29 cellular contexts compared by ENCODE assay signal in the genomic region with DNA sequence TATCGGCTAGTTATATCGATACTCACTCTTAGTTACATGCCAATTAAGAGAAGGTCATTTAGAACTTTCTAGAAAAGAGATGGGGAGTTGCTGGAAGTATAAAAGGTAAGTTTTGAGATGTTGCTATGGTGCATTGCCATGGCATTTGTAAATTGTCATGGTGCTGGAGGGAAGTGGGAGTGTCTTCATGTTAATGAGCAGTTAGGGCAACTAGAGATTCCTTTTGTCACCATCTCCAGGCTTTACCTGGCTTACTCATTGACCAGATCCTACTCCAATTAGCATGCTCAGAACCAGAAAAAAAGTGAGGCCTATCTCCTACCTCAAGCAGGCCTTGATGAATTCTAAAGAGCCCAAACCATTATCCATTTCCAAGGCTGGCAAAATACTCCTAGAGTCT.
"Had no signal": no experiment of that assay in that cellular context is flagged by ENCODE, and none has a peak within 500 bp of the region (broad histone marks: within the 10 kb centered on the region; RNA-seq: fewer than 3 reads in every experiment).

No MANE protein-coding gene starts in this region.

- H3K36me3 Mint-ChIP-seq: immature natural killer cell; memory B cell; mesothelial cell of epicardium; naive thymus-derived CD4-positive, alpha-beta T cell; neural progenitor cell; stimulated activated memory B cell treated with anti-CD40 and anti-IgM and Interleukin-4, amounts not matched to agents 10 μg/mL and 1 μg/mL and 100 μg/mL, for 72 hours had no signal

- H3K9ac ChIP-seq: neural progenitor cell had no signal

- FAIRE-seq: endometrium had no signal

- ATAC-seq: effector memory CD8-positive, alpha-beta T cell; heart right ventricle; left ventricle myocardium superior; lower lobe of right lung; naive thymus-derived CD4-positive, alpha-beta T cell; right cardiac atrium; stimulated activated memory B cell treated with anti-CD40 and anti-IgM and Interleukin-4, amounts not matched to agents 10 μg/mL and 1 μg/mL and 100 μg/mL, for 72 hours; upper lobe of right lung had no signal

- H3K4me1 ChIP-seq: esophagus squamous epithelium, lower lobe of right lung, neural progenitor cell, prostate gland, sigmoid colon, tibial nerve, upper lobe of right lung, uterus had no signal

- H3K27me3 Mint-ChIP-seq: effector memory CD8-positive, alpha-beta T cell; memory B cell; naive thymus-derived CD4-positive, alpha-beta T cell; stimulated activated memory B cell treated with anti-CD40 and anti-IgM and Interleukin-4, amounts not matched to agents 10 μg/mL and 1 μg/mL and 100 μg/mL, for 72 hours; stimulated activated naive CD8-positive, alpha-beta T cell treated with anti-CD3 and anti-CD28 coated beads, Interleukin-15, Interleukin-2, amounts not matched to agents 100 ng/mL and 50 ng/mL, for 24 hours had no signal

- H3K9me3 Mint-ChIP-seq: memory B cell; mesothelial cell of epicardium; nephron; neural progenitor cell; stimulated activated memory B cell treated with anti-CD40 and anti-IgM and Interleukin-4, amounts not matched to agents 10 μg/mL and 1 μg/mL and 100 μg/mL, for 72 hours; stimulated activated naive CD8-positive, alpha-beta T cell treated with anti-CD3 and anti-CD28 coated beads, Interleukin-15, Interleukin-2, amounts not matched to agents 100 ng/mL and 50 ng/mL, for 24 hours had no signal

- H3K27me3 ChIP-seq: esophagus squamous epithelium, heart right ventricle, neural progenitor cell, sigmoid colon, tibial nerve, upper lobe of right lung, uterus had no signal

- H3K27ac Mint-ChIP-seq: effector memory CD8-positive, alpha-beta T cell; immature natural killer cell; memory B cell; mesothelial cell of epicardium; naive thymus-derived CD4-positive, alpha-beta T cell; nephron; neural progenitor cell; stimulated activated memory B cell treated with anti-CD40 and anti-IgM and Interleukin-4, amounts not matched to agents 10 μg/mL and 1 μg/mL and 100 μg/mL, for 72 hours; stimulated activated naive CD8-positive, alpha-beta T cell treated with anti-CD3 and anti-CD28 coated beads, Interleukin-15, Interleukin-2, amounts not matched to agents 100 ng/mL and 50 ng/mL, for 24 hours had no signal

- H3K4me3 ChIP-seq: esophagus squamous epithelium, heart right ventricle, lower lobe of right lung, neural progenitor cell, prostate gland, sigmoid colon, thoracic aorta, tibial nerve, upper lobe of right lung, uterus had no signal

- DNase-seq: cortex of kidney; effector memory CD8-positive, alpha-beta T cell; erythroblast; esophagus squamous epithelium; foreskin melanocyte; glutamatergic neuron; heart right ventricle; hippocampal formation; immature natural killer cell; islet precursor cell; kidney glomerular epithelial cell; left ventricle myocardium superior; lower lobe of right lung; naive thymus-derived CD4-positive, alpha-beta T cell; right cardiac atrium; sigmoid colon; stimulated activated CD4-positive, alpha-beta T cell treated with anti-CD3 and anti-CD28 coated beads, Interleukin-4, amount 100 ng/mL, for 4 hours; upper lobe of right lung; uterus had no signal

- H3K4me3 Mint-ChIP-seq: effector memory CD8-positive, alpha-beta T cell; immature natural killer cell; memory B cell; mesothelial cell of epicardium; naive thymus-derived CD4-positive, alpha-beta T cell; nephron; neural progenitor cell; stimulated activated memory B cell treated with anti-CD40 and anti-IgM and Interleukin-4, amounts not matched to agents 10 μg/mL and 1 μg/mL and 100 μg/mL, for 72 hours; stimulated activated naive CD8-positive, alpha-beta T cell treated with anti-CD3 and anti-CD28 coated beads, Interleukin-15, Interleukin-2, amounts not matched to agents 100 ng/mL and 50 ng/mL, for 24 hours had no signal

- H3K36me3 ChIP-seq: esophagus squamous epithelium, heart right ventricle, lower lobe of right lung, neural progenitor cell, prostate gland, sigmoid colon, thoracic aorta, tibial nerve, upper lobe of right lung, uterus had no signal

- H3K27ac ChIP-seq: esophagus squamous epithelium, heart right ventricle, lower lobe of right lung, neural progenitor cell, prostate gland, sigmoid colon, thoracic aorta, tibial nerve, upper lobe of right lung had no signal

- H3K4me1 Mint-ChIP-seq: immature natural killer cell; memory B cell; mesothelial cell of epicardium; nephron; neural progenitor cell; stimulated activated memory B cell treated with anti-CD40 and anti-IgM and Interleukin-4, amounts not matched to agents 10 μg/mL and 1 μg/mL and 100 μg/mL, for 72 hours had no signal

- H3K4me2 ChIP-seq: neural progenitor cell had no signal
